Comparison of ENCODE assay signal across 1 cellular context in genomic region chr10:934746-935406, GRCh38.
TF ChIP-seq lines count a peak whose summit lies in the region.

No MANE protein-coding gene starts in this region.

TF ChIP-seq in HepG2, 621 proteins besides CTCF, POLR2A, EP300 and RAD21 (continued from another document and continues in another):
- TF ChIP-seq ZBTB26 (CRISPR knock-in tag; IDR thresholded peaks at IDR 0.05; ENCODE audit: borderline replicate concordance) = no peak; the same call in 1 of the 2 replicates
- no peak for TF ChIP-seq ZNF496 (CRISPR knock-in tag; IDR thresholded peaks at IDR 0.05; ENCODE audit: insufficient replicate concordance)
- TF ChIP-seq POGZ (CRISPR knock-in tag; IDR thresholded peaks at IDR 0.05) = no peak
- TF ChIP-seq MXI1 (IDR thresholded peaks at IDR 0.05; ENCODE audit: borderline replicate concordance, low read depth, low read length) = peak; percentile 16; the same call in 1 of the 3 replicates
- no peak for TF ChIP-seq RFX1 (IDR thresholded peaks at IDR 0.05)
- TF ChIP-seq RBAK (CRISPR knock-in tag; IDR thresholded peaks at IDR 0.05) = no peak
- TF ChIP-seq ETV6 (CRISPR knock-in tag; conservative IDR thresholded peaks at IDR 0.05) = no peak
- TF ChIP-seq TFE3 (CRISPR knock-in tag; IDR thresholded peaks at IDR 0.05) = no peak
- no peak for TF ChIP-seq ZNF678 (CRISPR knock-in tag; IDR thresholded peaks at IDR 0.05)
- no peak for TF ChIP-seq KLF11 (CRISPR knock-in tag; IDR thresholded peaks at IDR 0.05)
- TF ChIP-seq, protein P1, sequence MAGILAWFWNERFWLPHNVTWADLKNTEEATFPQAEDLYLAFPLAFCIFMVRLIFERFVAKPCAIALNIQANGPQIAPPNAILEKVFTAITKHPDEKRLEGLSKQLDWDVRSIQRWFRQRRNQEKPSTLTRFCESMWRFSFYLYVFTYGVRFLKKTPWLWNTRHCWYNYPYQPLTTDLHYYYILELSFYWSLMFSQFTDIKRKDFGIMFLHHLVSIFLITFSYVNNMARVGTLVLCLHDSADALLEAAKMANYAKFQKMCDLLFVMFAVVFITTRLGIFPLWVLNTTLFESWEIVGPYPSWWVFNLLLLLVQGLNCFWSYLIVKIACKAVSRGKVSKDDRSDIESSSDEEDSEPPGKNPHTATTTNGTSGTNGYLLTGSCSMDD (CRISPR knock-in tag; IDR thresholded peaks at IDR 0.05) = no peak
- no peak for TF ChIP-seq ZBTB8A (CRISPR knock-in tag; IDR thresholded peaks at IDR 0.05; ENCODE audit: borderline replicate concordance, low read depth)
- no peak for TF ChIP-seq POLR2AphosphoS5 (IDR thresholded peaks at IDR 0.05; ENCODE audit: low read depth, low read length)
- TF ChIP-seq, protein P2, sequence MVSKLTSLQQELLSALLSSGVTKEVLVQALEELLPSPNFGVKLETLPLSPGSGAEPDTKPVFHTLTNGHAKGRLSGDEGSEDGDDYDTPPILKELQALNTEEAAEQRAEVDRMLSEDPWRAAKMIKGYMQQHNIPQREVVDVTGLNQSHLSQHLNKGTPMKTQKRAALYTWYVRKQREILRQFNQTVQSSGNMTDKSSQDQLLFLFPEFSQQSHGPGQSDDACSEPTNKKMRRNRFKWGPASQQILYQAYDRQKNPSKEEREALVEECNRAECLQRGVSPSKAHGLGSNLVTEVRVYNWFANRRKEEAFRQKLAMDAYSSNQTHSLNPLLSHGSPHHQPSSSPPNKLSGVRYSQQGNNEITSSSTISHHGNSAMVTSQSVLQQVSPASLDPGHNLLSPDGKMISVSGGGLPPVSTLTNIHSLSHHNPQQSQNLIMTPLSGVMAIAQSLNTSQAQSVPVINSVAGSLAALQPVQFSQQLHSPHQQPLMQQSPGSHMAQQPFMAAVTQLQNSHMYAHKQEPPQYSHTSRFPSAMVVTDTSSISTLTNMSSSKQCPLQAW (CRISPR knock-in tag; IDR thresholded peaks at IDR 0.05) = 0 out of 2 replicates have a peak, but pooled peaks have one; percentile 72
- no peak for TF ChIP-seq KAT7 (CRISPR knock-in tag; IDR thresholded peaks at IDR 0.05; ENCODE audit: borderline replicate concordance)
- TF ChIP-seq, protein P3, sequence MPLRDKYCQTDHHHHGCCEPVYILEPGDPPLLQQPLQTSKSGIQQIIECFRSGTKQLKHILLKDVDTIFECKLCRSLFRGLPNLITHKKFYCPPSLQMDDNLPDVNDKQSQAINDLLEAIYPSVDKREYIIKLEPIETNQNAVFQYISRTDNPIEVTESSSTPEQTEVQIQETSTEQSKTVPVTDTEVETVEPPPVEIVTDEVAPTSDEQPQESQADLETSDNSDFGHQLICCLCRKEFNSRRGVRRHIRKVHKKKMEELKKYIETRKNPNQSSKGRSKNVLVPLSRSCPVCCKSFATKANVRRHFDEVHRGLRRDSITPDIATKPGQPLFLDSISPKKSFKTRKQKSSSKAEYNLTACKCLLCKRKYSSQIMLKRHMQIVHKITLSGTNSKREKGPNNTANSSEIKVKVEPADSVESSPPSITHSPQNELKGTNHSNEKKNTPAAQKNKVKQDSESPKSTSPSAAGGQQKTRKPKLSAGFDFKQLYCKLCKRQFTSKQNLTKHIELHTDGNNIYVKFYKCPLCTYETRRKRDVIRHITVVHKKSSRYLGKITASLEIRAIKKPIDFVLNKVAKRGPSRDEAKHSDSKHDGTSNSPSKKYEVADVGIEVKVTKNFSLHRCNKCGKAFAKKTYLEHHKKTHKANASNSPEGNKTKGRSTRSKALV (CRISPR knock-in tag; IDR thresholded peaks at IDR 0.05) = no peak
- TF ChIP-seq MEF2D (CRISPR knock-in tag; IDR thresholded peaks at IDR 0.05) = no peak
- TF ChIP-seq HNRNPUL1 (IDR thresholded peaks at IDR 0.05; ENCODE audit: low read depth, low read length) = no peak
- no peak for TF ChIP-seq SOX13 (IDR thresholded peaks at IDR 0.05)
- no peak for TF ChIP-seq SOX13 (CRISPR knock-in tag; conservative IDR thresholded peaks at IDR 0.05 in 1 of 2, IDR thresholded peaks at IDR 0.05 in 1 of 2)
- no peak for TF ChIP-seq NFE2 (CRISPR knock-in tag; IDR thresholded peaks at IDR 0.05)
- no peak for TF ChIP-seq ZNF713 (CRISPR knock-in tag; IDR thresholded peaks at IDR 0.05)
- no peak for TF ChIP-seq TERF1 (CRISPR knock-in tag; IDR thresholded peaks at IDR 0.05)
- no peak for TF ChIP-seq ZNF75D (CRISPR knock-in tag; IDR thresholded peaks at IDR 0.05; ENCODE audit: borderline replicate concordance)
- no peak for TF ChIP-seq U2AF2 (IDR thresholded peaks at IDR 0.05; ENCODE audit: low read depth, low read length)
- TF ChIP-seq RELA (CRISPR knock-in tag; IDR thresholded peaks at IDR 0.05) = no peak
- TF ChIP-seq SMC3 (IDR thresholded peaks at IDR 0.05; ENCODE audit: low read length) = no peak
- TF ChIP-seq HCFC1 (IDR thresholded peaks at IDR 0.05; ENCODE audit: low read depth, low read length) = no peak
- TF ChIP-seq ZSCAN22 (CRISPR knock-in tag; IDR thresholded peaks at IDR 0.05) = no peak
- no peak for TF ChIP-seq SPEN (CRISPR knock-in tag; IDR thresholded peaks at IDR 0.05; ENCODE audit: low read depth)
- TF ChIP-seq, protein P4, sequence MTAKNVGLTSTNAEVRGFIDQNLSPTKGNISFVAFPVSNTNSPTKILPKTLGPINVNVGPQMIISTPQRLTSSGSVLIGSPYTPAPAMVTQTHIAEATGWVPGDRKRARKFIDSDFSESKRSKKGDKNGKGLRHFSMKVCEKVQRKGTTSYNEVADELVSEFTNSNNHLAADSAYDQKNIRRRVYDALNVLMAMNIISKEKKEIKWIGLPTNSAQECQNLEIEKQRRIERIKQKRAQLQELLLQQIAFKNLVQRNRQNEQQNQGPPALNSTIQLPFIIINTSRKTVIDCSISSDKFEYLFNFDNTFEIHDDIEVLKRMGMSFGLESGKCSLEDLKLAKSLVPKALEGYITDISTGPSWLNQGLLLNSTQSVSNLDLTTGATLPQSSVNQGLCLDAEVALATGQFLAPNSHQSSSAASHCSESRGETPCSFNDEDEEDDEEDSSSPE (CRISPR knock-in tag; IDR thresholded peaks at IDR 0.05) = no peak
- TF ChIP-seq, protein P5, sequence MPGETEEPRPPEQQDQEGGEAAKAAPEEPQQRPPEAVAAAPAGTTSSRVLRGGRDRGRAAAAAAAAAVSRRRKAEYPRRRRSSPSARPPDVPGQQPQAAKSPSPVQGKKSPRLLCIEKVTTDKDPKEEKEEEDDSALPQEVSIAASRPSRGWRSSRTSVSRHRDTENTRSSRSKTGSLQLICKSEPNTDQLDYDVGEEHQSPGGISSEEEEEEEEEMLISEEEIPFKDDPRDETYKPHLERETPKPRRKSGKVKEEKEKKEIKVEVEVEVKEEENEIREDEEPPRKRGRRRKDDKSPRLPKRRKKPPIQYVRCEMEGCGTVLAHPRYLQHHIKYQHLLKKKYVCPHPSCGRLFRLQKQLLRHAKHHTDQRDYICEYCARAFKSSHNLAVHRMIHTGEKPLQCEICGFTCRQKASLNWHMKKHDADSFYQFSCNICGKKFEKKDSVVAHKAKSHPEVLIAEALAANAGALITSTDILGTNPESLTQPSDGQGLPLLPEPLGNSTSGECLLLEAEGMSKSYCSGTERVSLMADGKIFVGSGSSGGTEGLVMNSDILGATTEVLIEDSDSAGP (CRISPR knock-in tag; IDR thresholded peaks at IDR 0.05; ENCODE audit: borderline replicate concordance) = peak; percentile 27; the same call in 1 of the 2 replicates
- peak; percentile 40 for TF ChIP-seq IKZF4 (CRISPR knock-in tag; IDR thresholded peaks at IDR 0.05; ENCODE audit: borderline replicate concordance, low read depth, not compliant biosample characterization)
- TF ChIP-seq ZNF574 (CRISPR knock-in tag; IDR thresholded peaks at IDR 0.05) = peak; percentile 21; the same call in 1 of the 2 replicates
- no peak for TF ChIP-seq GPBP1L1 (CRISPR knock-in tag; IDR thresholded peaks at IDR 0.05)
- TF ChIP-seq DBP (CRISPR knock-in tag; IDR thresholded peaks at IDR 0.05; ENCODE audit: not compliant biosample characterization) = no peak
- no peak for TF ChIP-seq SMARCC2 (IDR thresholded peaks at IDR 0.05)
- no peak for TF ChIP-seq CENPT (CRISPR knock-in tag; IDR thresholded peaks at IDR 0.05; ENCODE audit: low read depth)
- TF ChIP-seq HNF4G (IDR thresholded peaks at IDR 0.05; ENCODE audit: borderline replicate concordance, low read depth, low read length) = peak; percentile 14; the same call in 1 of the 2 replicates
- peak; percentile 21; the same call in 1 of the 2 replicates for TF ChIP-seq HNF4G (CRISPR knock-in tag; IDR thresholded peaks at IDR 0.05; ENCODE audit: borderline replicate concordance, low read depth)
- no peak for TF ChIP-seq ZNF672 (CRISPR knock-in tag; IDR thresholded peaks at IDR 0.05)
